1 cellular context compared by ENCODE assay signal in the genomic region with DNA sequence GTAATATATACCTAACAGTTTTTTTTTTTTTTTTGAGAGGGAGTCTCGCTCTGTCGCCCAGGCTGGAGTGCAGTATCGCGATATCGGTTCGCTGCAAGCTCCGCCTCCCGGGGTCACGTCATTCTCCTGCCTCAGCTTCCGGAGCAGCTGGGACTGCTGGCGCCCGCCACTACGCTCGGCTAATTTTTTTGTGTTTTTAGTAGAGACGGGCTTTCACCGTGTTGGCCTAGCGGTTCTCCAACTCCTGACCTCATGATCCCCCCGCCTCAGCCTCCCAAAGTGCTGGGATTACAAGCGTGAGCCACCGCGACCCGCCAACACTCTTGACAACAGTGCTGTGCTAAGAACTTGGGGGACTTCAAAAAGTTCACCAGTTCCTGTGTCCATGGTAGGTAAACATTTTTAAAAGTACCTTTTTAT.
TF ChIP-seq lines count a peak whose summit lies in the region.

No MANE protein-coding gene starts in this region.

TF ChIP-seq in K562, 482 proteins besides CTCF, POLR2A, EP300 and RAD21 (continued from another document):
- TF ChIP-seq ZNF217 (CRISPR knock-in tag; IDR thresholded peaks at IDR 0.05), result no peak
